1 cellular context compared by ENCODE assay signal in the genomic region with DNA sequence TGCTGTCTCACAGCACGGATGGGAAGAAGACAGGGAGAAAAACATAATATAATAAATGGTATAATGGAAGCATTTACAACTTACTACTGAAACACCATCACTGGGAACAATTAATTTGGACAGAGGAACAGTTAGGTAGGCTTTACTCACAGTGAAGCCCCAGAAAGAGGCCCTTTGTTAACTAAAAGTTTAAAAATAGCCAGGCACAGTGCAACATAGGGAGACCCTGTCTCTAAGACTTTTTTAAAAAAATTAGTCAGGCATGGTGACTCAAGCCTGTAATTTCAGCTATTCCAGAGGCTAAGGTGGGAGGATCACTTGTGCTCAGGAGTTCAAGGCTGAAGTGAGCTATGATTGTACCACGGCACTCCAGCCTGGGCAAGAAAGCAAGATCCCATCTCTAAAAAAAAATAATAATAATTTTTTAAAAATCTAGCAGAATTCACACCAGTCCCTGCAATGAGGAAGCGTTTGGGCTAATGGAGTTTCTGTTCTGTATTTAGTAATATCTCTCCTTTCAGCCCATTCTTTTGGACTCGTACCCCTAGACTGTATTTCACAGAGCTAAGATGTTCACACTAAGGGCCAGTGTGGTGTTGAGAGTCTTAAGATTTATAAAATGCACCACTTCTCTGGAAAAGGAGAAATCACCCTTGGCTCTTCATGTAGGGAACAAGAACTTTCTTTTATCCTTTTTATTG.
TF ChIP-seq lines count a peak whose summit lies in the region.

No MANE protein-coding gene starts in this region.

TF ChIP-seq in SK-N-SH treated with all-trans-retinoic acid at 6 μM for 48 hours, 23 proteins besides CTCF, POLR2A, EP300 and RAD21 (continued from another document):
- TF ChIP-seq, protein P1, sequence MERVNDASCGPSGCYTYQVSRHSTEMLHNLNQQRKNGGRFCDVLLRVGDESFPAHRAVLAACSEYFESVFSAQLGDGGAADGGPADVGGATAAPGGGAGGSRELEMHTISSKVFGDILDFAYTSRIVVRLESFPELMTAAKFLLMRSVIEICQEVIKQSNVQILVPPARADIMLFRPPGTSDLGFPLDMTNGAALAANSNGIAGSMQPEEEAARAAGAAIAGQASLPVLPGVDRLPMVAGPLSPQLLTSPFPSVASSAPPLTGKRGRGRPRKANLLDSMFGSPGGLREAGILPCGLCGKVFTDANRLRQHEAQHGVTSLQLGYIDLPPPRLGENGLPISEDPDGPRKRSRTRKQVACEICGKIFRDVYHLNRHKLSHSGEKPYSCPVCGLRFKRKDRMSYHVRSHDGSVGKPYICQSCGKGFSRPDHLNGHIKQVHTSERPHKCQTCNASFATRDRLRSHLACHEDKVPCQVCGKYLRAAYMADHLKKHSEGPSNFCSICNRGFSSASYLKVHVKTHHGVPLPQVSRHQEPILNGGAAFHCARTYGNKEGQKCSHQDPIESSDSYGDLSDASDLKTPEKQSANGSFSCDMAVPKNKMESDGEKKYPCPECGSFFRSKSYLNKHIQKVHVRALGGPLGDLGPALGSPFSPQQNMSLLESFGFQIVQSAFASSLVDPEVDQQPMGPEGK (CRISPR knock-in tag; IDR thresholded peaks at IDR 0.05; ENCODE audit: borderline replicate concordance) = no peak
- TF ChIP-seq ZFP3 (CRISPR knock-in tag; IDR thresholded peaks at IDR 0.05) (no peak), BACH2 (CRISPR knock-in tag; IDR thresholded peaks at IDR 0.05; ENCODE audit: borderline replicate concordance) (no peak), TCF4 (CRISPR knock-in tag; IDR thresholded peaks at IDR 0.05; ENCODE audit: borderline replicate concordance) (no peak), OSR1 (CRISPR knock-in tag; IDR thresholded peaks at IDR 0.05) (no peak)
- TF ChIP-seq, protein P2, sequence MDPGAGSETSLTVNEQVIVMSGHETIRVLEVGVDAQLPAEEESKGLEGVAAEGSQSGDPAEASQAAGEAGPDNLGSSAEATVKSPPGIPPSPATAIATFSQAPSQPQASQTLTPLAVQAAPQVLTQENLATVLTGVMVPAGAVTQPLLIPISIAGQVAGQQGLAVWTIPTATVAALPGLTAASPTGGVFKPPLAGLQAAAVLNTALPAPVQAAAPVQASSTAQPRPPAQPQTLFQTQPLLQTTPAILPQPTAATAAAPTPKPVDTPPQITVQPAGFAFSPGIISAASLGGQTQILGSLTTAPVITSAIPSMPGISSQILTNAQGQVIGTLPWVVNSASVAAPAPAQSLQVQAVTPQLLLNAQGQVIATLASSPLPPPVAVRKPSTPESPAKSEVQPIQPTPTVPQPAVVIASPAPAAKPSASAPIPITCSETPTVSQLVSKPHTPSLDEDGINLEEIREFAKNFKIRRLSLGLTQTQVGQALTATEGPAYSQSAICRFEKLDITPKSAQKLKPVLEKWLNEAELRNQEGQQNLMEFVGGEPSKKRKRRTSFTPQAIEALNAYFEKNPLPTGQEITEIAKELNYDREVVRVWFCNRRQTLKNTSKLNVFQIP (CRISPR knock-in tag; IDR thresholded peaks at IDR 0.05; ENCODE audit: borderline replicate concordance, low read depth) = no peak
